In genomic region chr22:33519974-33520903, GRCh38 we compare ENCODE assay signal across 10 cellular contexts.
"Had no signal": no experiment of that assay in that cellular context is flagged by ENCODE, and none has a peak within 500 bp of the region (broad histone marks: within the 10 kb centered on the region; RNA-seq: fewer than 3 reads in every experiment).

No MANE protein-coding gene starts in this region.

- H3K27ac Mint-ChIP-seq: activated naive CD8-positive, alpha-beta T cell treated with anti-CD3 and anti-CD28 coated beads for 36 hours; activated T-cell treated with anti-CD3 and anti-CD28 coated beads, Interleukin-2, amount 50 U/mL, for 72 hours; endodermal cell had no signal

- H3K9me3 Mint-ChIP-seq: activated naive CD8-positive, alpha-beta T cell treated with anti-CD3 and anti-CD28 coated beads for 36 hours had no signal

- H3K4me1 Mint-ChIP-seq: activated naive CD8-positive, alpha-beta T cell treated with anti-CD3 and anti-CD28 coated beads for 36 hours had no signal

- H3K9me3 ChIP-seq: ovary, thyroid gland had no signal

- H3K27me3 ChIP-seq: brain microvascular endothelial cell, ovary, thyroid gland had no signal

- DNase-seq: activated CD4-positive, alpha-beta T cell treated with anti-CD3 and anti-CD28 coated beads, Interleukin-2, amount 50 U/mL, for 4 hours; activated naive CD8-positive, alpha-beta T cell treated with anti-CD3 and anti-CD28 coated beads for 36 hours; thyroid gland had no signal

- H3K4me3 Mint-ChIP-seq: activated naive CD8-positive, alpha-beta T cell treated with anti-CD3 and anti-CD28 coated beads for 36 hours; activated T-cell treated with anti-CD3 and anti-CD28 coated beads, Interleukin-2, amount 50 U/mL, for 72 hours; endodermal cell had no signal

- H3K36me3 Mint-ChIP-seq: activated naive CD8-positive, alpha-beta T cell treated with anti-CD3 and anti-CD28 coated beads for 36 hours had no signal

- H3K4me3 ChIP-seq: ovary, thyroid gland had no signal

- H3K36me3 ChIP-seq: brain microvascular endothelial cell, ovary, thyroid gland had no signal

- FAIRE-seq: TTC549, urothelium cell line had no signal

- H3K27ac ChIP-seq: brain microvascular endothelial cell, thyroid gland had no signal

- ATAC-seq: activated CD4-positive, CD25-positive, alpha-beta regulatory T cell treated with anti-CD3 and anti-CD28 coated beads, Interleukin-2, amount 50 U/mL, for 24 hours had no signal
